Comparison of ENCODE assay signal across 23 cellular contexts in the genomic region with DNA sequence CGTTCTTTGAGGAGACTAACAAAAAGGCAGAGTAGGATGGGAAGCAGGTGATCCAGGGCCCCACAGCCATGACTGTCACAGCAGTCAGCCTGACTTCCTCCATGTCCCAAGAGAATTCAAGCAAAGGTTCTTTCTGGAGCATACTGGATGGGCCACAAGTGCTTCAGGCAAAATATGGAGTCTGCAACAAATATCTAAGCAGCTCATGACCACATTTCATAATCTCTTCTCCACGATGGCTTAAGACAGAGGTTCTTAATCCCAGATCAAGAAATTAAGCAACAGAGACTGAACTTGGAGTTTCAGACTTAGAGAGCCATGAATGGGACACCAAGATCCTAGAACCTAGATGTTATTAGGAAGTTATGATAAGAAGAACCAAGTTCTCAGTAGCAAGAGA. TPM values are rescaled to one million over a fixed set of nuclear protein-coding genes. Genes with fewer than 3 reads are reported as not detected.
"Had no signal": no experiment of that assay in that cellular context is flagged by ENCODE, and none has a peak within 500 bp of the region (broad histone marks: within the 10 kb centered on the region; RNA-seq: fewer than 3 reads in every experiment).

No MANE protein-coding gene starts in this region.

- ATAC-seq: activated T-cell treated with anti-CD3 and anti-CD28 coated beads, Interleukin-2, amount 50 U/mL, for 72 hours; naive thymus-derived CD4-positive, alpha-beta T cell had no signal

- H3K27ac ChIP-seq: VCaP had no signal

- DNase-seq: activated CD4-positive, alpha-beta T cell treated with anti-CD3 and anti-CD28 coated beads for 1 hour; activated effector memory CD4-positive, alpha-beta T cell treated with anti-CD3 and anti-CD28 coated beads, Interleukin-2, amount 50 U/mL, for 16 hours; activated naive CD4-positive, alpha-beta T cell treated with anti-CD3 and anti-CD28 coated beads, Interleukin-2, amount 50 U/mL, for 16 hours; activated T-cell treated with anti-CD3 and anti-CD28 coated beads, Interleukin-2, amount 50 U/mL, for 72 hours; cerebellar nuclear complex; cortex of kidney; gastrocnemius medialis; heart right ventricle; immature natural killer cell; kidney glomerular epithelial cell; left ventricle myocardium superior; naive thymus-derived CD4-positive, alpha-beta T cell; stimulated activated CD4-positive, alpha-beta T cell treated with anti-CD3 and anti-CD28 coated beads, Interleukin-12 subunit alpha, Interleukin-12 subunit beta, amount 100 ng/mL, for 4 hours; stimulated activated CD4-positive, alpha-beta T cell treated with anti-CD3 and anti-CD28 coated beads, Interleukin-1b, Interleukin-23, amount 100 ng/mL, for 48 hours; stimulated activated CD8-positive, alpha-beta memory T cell treated with anti-CD3 and anti-CD28 coated beads, Interleukin-4, amount 100 ng/mL, for 48 hours; stimulated activated naive CD4-positive, alpha-beta T cell treated with Interleukin-2 at 50 U/mL for 16 hours had no signal

- FAIRE-seq: bronchial epithelial cell, urothelium cell line had no signal

- H3K9me3 Mint-ChIP-seq: memory B cell; T-helper 1 cell treated with Interleukin-12 subunit alpha and Interleukin-12 subunit beta and Interleukin-4 antibody, amounts not matched to agents 30 μg/mL and 1 μg/mL, for 36 hours had no signal

- H3K9me3 ChIP-seq: gastrocnemius medialis, heart right ventricle, tibial artery had no signal

- H3K4me1 Mint-ChIP-seq: immature natural killer cell; memory B cell; naive thymus-derived CD4-positive, alpha-beta T cell had no signal

- H3K27ac Mint-ChIP-seq: activated T-cell treated with anti-CD3 and anti-CD28 coated beads, Interleukin-2, amount 50 U/mL, for 72 hours; immature natural killer cell; memory B cell; naive thymus-derived CD4-positive, alpha-beta T cell; T-helper 1 cell treated with Interleukin-12 subunit alpha and Interleukin-12 subunit beta and Interleukin-4 antibody, amounts not matched to agents 30 μg/mL and 1 μg/mL, for 36 hours had no signal

- H3K27me3 ChIP-seq: gastrocnemius medialis, heart right ventricle, tibial artery had no signal

- H3K4me3 ChIP-seq: gastrocnemius medialis, heart right ventricle, tibial artery had no signal

- H3K4me1 ChIP-seq: gastrocnemius medialis, tibial artery had no signal

- H3K4me3 Mint-ChIP-seq: activated T-cell treated with anti-CD3 and anti-CD28 coated beads, Interleukin-2, amount 50 U/mL, for 72 hours; immature natural killer cell; memory B cell; naive thymus-derived CD4-positive, alpha-beta T cell; T-helper 1 cell treated with Interleukin-12 subunit alpha and Interleukin-12 subunit beta and Interleukin-4 antibody, amounts not matched to agents 30 μg/mL and 1 μg/mL, for 36 hours had no signal

- H3K27me3 Mint-ChIP-seq: memory B cell; naive thymus-derived CD4-positive, alpha-beta T cell had no signal

- H3K36me3 ChIP-seq: gastrocnemius medialis, heart right ventricle, tibial artery had no signal

- H3K36me3 Mint-ChIP-seq: immature natural killer cell; memory B cell; naive thymus-derived CD4-positive, alpha-beta T cell had no signal

RNA-seq across cellular contexts. Expression of gene GUCY1A2, which starts 31.6 kb away (rescaled TPM):
- total RNA-seq: activated CD8-positive, alpha-beta memory T cell treated with anti-CD3 and anti-CD28 coated beads for 36 hours; activated T-cell treated with anti-CD3 and anti-CD28 coated beads, Interleukin-2, amount 50 U/mL, for 72 hours; bronchial epithelial cell had no signal
- polyA plus RNA-seq: immature natural killer cell; naive thymus-derived CD4-positive, alpha-beta T cell had no signal
